20 cellular contexts compared by ENCODE assay signal in the genomic region with DNA sequence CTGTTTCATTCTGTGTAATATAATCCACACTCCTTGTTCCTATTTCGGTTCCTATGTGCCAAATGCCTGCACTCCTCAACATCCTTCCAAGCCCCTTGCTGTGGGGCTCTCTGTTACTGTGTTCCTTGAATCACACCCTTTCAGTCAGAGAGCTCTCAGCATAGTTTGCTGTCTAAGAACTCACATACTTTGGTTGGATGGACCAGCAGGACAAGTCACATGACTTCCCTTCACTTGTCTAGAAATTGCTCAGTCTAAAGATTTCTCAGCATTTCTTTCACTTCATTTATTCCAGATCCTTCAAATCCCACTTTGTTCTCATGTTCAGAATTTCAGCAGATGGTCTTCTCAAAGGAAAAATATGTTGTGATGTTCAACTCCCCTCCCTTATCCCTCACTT.
"Had no signal": no experiment of that assay in that cellular context is flagged by ENCODE, and none has a peak within 500 bp of the region (broad histone marks: within the 10 kb centered on the region; RNA-seq: fewer than 3 reads in every experiment).

No MANE protein-coding gene starts in this region.

- H3K4me3 Mint-ChIP-seq: naive thymus-derived CD4-positive, alpha-beta T cell; nephron progenitor cell; stimulated activated naive B cell treated with anti-CD40 and anti-IgM and Interleukin-4, amounts not matched to agents 10 μg/mL and 1 μg/mL and 100 μg/mL, for 72 hours; stimulated activated naive CD8-positive, alpha-beta T cell treated with anti-CD3 and anti-CD28 coated beads, Interleukin-15, amount 100 ng/mL, for 72 hours had no signal

- H3K4me3 ChIP-seq: coronary artery, heart left ventricle, spleen, testis, tibial nerve, upper lobe of right lung, vagina had no signal

- H3K36me3 Mint-ChIP-seq: naive thymus-derived CD4-positive, alpha-beta T cell; stimulated activated naive B cell treated with anti-CD40 and anti-IgM and Interleukin-4, amounts not matched to agents 10 μg/mL and 1 μg/mL and 100 μg/mL, for 72 hours had no signal

- H3K9me3 Mint-ChIP-seq: naive thymus-derived CD4-positive, alpha-beta T cell; nephron progenitor cell; stimulated activated naive B cell treated with anti-CD40 and anti-IgM and Interleukin-4, amounts not matched to agents 10 μg/mL and 1 μg/mL and 100 μg/mL, for 72 hours; stimulated activated naive CD8-positive, alpha-beta T cell treated with anti-CD3 and anti-CD28 coated beads, Interleukin-15, amount 100 ng/mL, for 72 hours had no signal

- H3K27ac ChIP-seq: coronary artery, heart left ventricle, spleen, testis, tibial nerve, upper lobe of right lung, vagina had no signal

- H3K9me3 ChIP-seq: heart left ventricle, spleen, testis, tibial nerve, upper lobe of right lung, vagina had no signal

- ATAC-seq: heart left ventricle; left lobe of liver; naive thymus-derived CD4-positive, alpha-beta T cell; right cardiac atrium; stimulated activated naive B cell treated with anti-CD40 and anti-IgM and Interleukin-4, amounts not matched to agents 10 μg/mL and 1 μg/mL and 100 μg/mL, for 72 hours; stimulated activated naive CD8-positive, alpha-beta T cell treated with anti-CD3 and anti-CD28 coated beads, Interleukin-15, amount 100 ng/mL, for 72 hours; upper lobe of right lung had no signal

- H3K27ac Mint-ChIP-seq: naive thymus-derived CD4-positive, alpha-beta T cell; nephron progenitor cell; stimulated activated naive B cell treated with anti-CD40 and anti-IgM and Interleukin-4, amounts not matched to agents 10 μg/mL and 1 μg/mL and 100 μg/mL, for 72 hours; stimulated activated naive CD8-positive, alpha-beta T cell treated with anti-CD3 and anti-CD28 coated beads, Interleukin-15, amount 100 ng/mL, for 72 hours had no signal

- H3K27me3 ChIP-seq: heart left ventricle, spleen, testis, tibial nerve, upper lobe of right lung, vagina had no signal

- H3K4me1 ChIP-seq: spleen, testis, upper lobe of right lung, vagina had no signal

- DNase-seq: effector CD4-positive, alpha-beta T cell; heart left ventricle; hippocampal formation; mammary epithelial cell; naive thymus-derived CD4-positive, alpha-beta T cell; nephron progenitor cell; right cardiac atrium; spleen; stimulated activated CD4-positive, alpha-beta T cell treated with anti-CD3 and anti-CD28 coated beads, Interleukin-2, amount 100 ng/mL, for 24 hours; stimulated activated CD4-positive, alpha-beta T cell treated with anti-CD3 and anti-CD28 coated beads, Interleukin-4, amount 100 ng/mL, for 4 hours; stimulated activated naive B cell treated with anti-CD40 and anti-IgM and Interleukin-4, amounts not matched to agents 10 μg/mL and 1 μg/mL and 100 μg/mL, for 72 hours; stimulated activated naive CD8-positive, alpha-beta T cell treated with anti-CD3 and anti-CD28 coated beads, Interleukin-15, amount 100 ng/mL, for 72 hours; testis; upper lobe of right lung had no signal

- FAIRE-seq: frontal cortex, islet of Langerhans had no signal

- H3K36me3 ChIP-seq: heart left ventricle, spleen, tibial nerve, upper lobe of right lung, vagina had no signal

- H3K4me1 Mint-ChIP-seq: naive thymus-derived CD4-positive, alpha-beta T cell; nephron progenitor cell; stimulated activated naive B cell treated with anti-CD40 and anti-IgM and Interleukin-4, amounts not matched to agents 10 μg/mL and 1 μg/mL and 100 μg/mL, for 72 hours; stimulated activated naive CD8-positive, alpha-beta T cell treated with anti-CD3 and anti-CD28 coated beads, Interleukin-15, amount 100 ng/mL, for 72 hours had no signal
